In the genomic region with DNA sequence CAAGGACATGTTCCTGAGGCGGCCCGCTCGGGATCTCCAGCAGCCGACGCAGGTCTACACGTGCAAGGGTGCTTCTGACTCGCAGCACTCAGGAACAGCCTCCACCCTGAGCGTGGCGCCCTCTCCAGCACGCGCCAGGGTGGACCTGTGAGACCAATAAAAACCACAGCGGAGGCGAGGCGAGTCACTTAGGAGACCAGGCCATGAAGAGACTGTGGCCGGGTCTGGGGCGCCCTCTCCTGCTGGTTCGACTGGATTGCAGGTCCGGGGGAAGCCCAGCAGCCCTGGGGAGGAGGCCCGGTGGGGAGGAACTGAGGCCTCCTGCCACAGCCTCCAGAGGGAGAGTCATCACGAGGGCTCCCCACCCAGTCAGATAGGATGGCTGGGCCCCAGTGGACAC, we compare ENCODE assay signal across 6 cellular contexts. TPM values are rescaled to one million over a fixed set of nuclear protein-coding genes. Genes with fewer than 3 reads are reported as not detected.
DNase-seq lines count a peak whose midpoint lies in the region; ATAC-seq, FAIRE-seq and TF ChIP-seq lines count a peak whose summit lies in the region.
"Not testable (repeated sequence)": the region's sequence is repeated elsewhere in the genome, so short reads cannot be mapped to it uniquely, and the experiment has no call there.

No MANE protein-coding gene starts in this region.

- intact Hi-C loops in mucosa of descending colon (cut with DNase I, micrococcal nuclease): not testable (repeated sequence)

- not testable (repeated sequence) for H3K23me2 ChIP-seq in H1 (ENCODE audit: low read depth, low read length)

- H3K79me1 ChIP-seq in H1 (ENCODE audit: low read depth, low read length): not testable (repeated sequence)

- not testable (repeated sequence) for H3K4ac ChIP-seq in H1 (replicated peaks; ENCODE audit: insufficient read length, low read depth, low read length)

- H3K4me3 ChIP-seq in H1 (ENCODE audit: extremely low read depth in 1 of 4, insufficient read depth in 2 of 4, low read depth in 3 of 4, low read length in 4 of 4); mucosa of descending colon: not testable (repeated sequence)

- not testable (repeated sequence) for H2BK12ac ChIP-seq in H1 (ENCODE audit: low read depth, low read length)

- not testable (repeated sequence) for H3K27me3 Mint-ChIP-seq in T-helper 17 cell

- not testable (repeated sequence) for H2AK5ac ChIP-seq in H1 (ENCODE audit: low read depth, low read length)

- not testable (repeated sequence) for H2BK5ac ChIP-seq in H1 (ENCODE audit: low read depth, low read length)

- H4K91ac ChIP-seq in H1 (replicated peaks; ENCODE audit: insufficient read length, low read length): not testable (repeated sequence)

- no CpG with 5 or more reads among the region's 20 CpGs for WGBS in H1 (ENCODE audit: extremely low coverage in 1 of 2, insufficient coverage in 1 of 2, insufficient read length in 1 of 2, insufficient replicate concordance in 2 of 2, low coverage in 1 of 2, low lambda C conversion rate in 2 of 2, missing lambda C conversion rate in 1 of 2), 2 experiments

- not testable (repeated sequence) for H3K4me2 ChIP-seq in H1 (ENCODE audit: insufficient read depth in 1 of 2, low read depth in 2 of 2, low read length in 2 of 2)

- CTCF ChIA-PET in H1 (lab: Charles Lee; ENCODE audit: partially characterized antibody): not testable (repeated sequence)

- not testable (repeated sequence) for H2BK15ac ChIP-seq in H1 (ENCODE audit: low read length)

- not testable (repeated sequence) for H3K4me1 ChIP-seq in H1 (replicated peaks in 1 of 4; ENCODE audit: control insufficient read depth in 3 of 4, insufficient read depth in 4 of 4, low read length in 3 of 4); mucosa of descending colon (ENCODE audit: low read depth)

- not testable (repeated sequence) for TF ChIP-seq EP300 in H1 (IDR thresholded peaks at IDR 0.05; ENCODE audit: borderline replicate concordance in 1 of 2, low read depth in 2 of 2, low read length in 2 of 2)

- DNase-seq in T-helper 17 cell; H1 (ENCODE audit: low read depth in 1 of 2, low spot score in 2 of 2); mucosa of descending colon: not testable (repeated sequence)

- not testable (repeated sequence) for H3K36me3 ChIP-seq in H1 (ENCODE audit: control insufficient read depth in 2 of 4, insufficient read depth in 4 of 4, low read length in 3 of 4); mucosa of descending colon (ENCODE audit: low read depth)

- H3K79me2 ChIP-seq in H1 (ENCODE audit: control insufficient read depth in 1 of 2, insufficient read depth in 2 of 2, low read length in 2 of 2): not testable (repeated sequence)

- H2BK20ac ChIP-seq in H1 (ENCODE audit: low read length): not testable (repeated sequence)

- not testable (repeated sequence) for TF ChIP-seq CTCF in H1 (IDR thresholded peaks at IDR 0.05; ENCODE audit: control extremely low read depth in 1 of 3, insufficient read depth in 1 of 3, low read depth in 1 of 3, low read length in 3 of 3); mucosa of descending colon (IDR thresholded peaks at IDR 0.05)

- H3K4me1 Mint-ChIP-seq in T-helper 17 cell: not testable (repeated sequence)

- not testable (repeated sequence) for H4K8ac ChIP-seq in H1 (ENCODE audit: extremely low read depth, insufficient read depth, low read length)

- not testable (repeated sequence) for H3K18ac ChIP-seq in H1 (ENCODE audit: extremely low read depth, low read length)

- not testable (repeated sequence) for H3K9ac ChIP-seq in H1 (replicated peaks in 1 of 4; ENCODE audit: extremely low read depth in 1 of 4, low read depth in 3 of 4, low read length in 3 of 4)

- FAIRE-seq in A204.1 (lab: Jason Lieb, UNC) (peak; percentile 60), H1 (lab: Jason Lieb, UNC) (peak; percentile 57)

- not testable (repeated sequence) for H2BK120ac ChIP-seq in H1 (replicated peaks; ENCODE audit: low read depth, low read length)

- H3K27ac Mint-ChIP-seq in T-helper 17 cell: not testable (repeated sequence)

- H4K20me1 ChIP-seq in H1 (replicated peaks in 1 of 2; ENCODE audit: control insufficient read depth in 1 of 2, insufficient read depth in 2 of 2, low read length in 2 of 2): not testable (repeated sequence)

- H2AFZ ChIP-seq in H1 (ENCODE audit: low read length): not testable (repeated sequence)

- not testable (repeated sequence) for TF ChIP-seq RAD21 in H1 (IDR thresholded peaks at IDR 0.05 in 1 of 2, conservative IDR thresholded peaks at IDR 0.05 in 1 of 2; ENCODE audit: low read depth in 2 of 2, low read length in 2 of 2)

- H3K27ac ChIP-seq in H1 (ENCODE audit: low read depth, low read length): not testable (repeated sequence)

- H3K23ac ChIP-seq in H1 (ENCODE audit: insufficient read length): not testable (repeated sequence)

- ATAC-seq in GM19351 (IDR thresholded peaks at IDR 0.05; ENCODE audit: unreplicated experiment) (peak; percentile 33), HG02798 (IDR thresholded peaks at IDR 0.05; ENCODE audit: poor library complexity, unreplicated experiment) (peak; percentile 27), T-helper 17 cell (peak; percentile 33), mucosa of descending colon (peak; percentile 60)

- not testable (repeated sequence) for H3K9me3 ChIP-seq in T-helper 17 cell (ENCODE audit: control insufficient read depth, low read length, poor library complexity, severe bottlenecking); H1 (ENCODE audit: insufficient read depth in 2 of 2, low read depth in 1 of 2, low read length in 1 of 2); mucosa of descending colon

- not testable (repeated sequence) for H3K27me3 ChIP-seq in H1 (replicated peaks in 1 of 4; ENCODE audit: control insufficient read depth in 3 of 4, extremely low read depth in 1 of 4, insufficient read depth in 3 of 4, low read length in 3 of 4)

- not testable (repeated sequence) for H3K56ac ChIP-seq in H1 (replicated peaks; ENCODE audit: insufficient read length, low read depth, low read length)

- H3K36me3 Mint-ChIP-seq in T-helper 17 cell (ENCODE audit: low read depth): not testable (repeated sequence)

- POLR2A ChIA-PET in H1 (lab: Charles Lee; ENCODE audit: partially characterized antibody): not testable (repeated sequence)

- not testable (repeated sequence) for H4K5ac ChIP-seq in H1 (ENCODE audit: insufficient read length, low read depth, low read length)

- not testable (repeated sequence) for H3K4me3 Mint-ChIP-seq in T-helper 17 cell

- not testable (repeated sequence) for H3K14ac ChIP-seq in H1 (ENCODE audit: insufficient read length)

- not testable (repeated sequence) for TF ChIP-seq POLR2A in H1 (IDR thresholded peaks at IDR 0.05; ENCODE audit: control extremely low read depth in 1 of 2, low read depth in 2 of 2, low read length in 2 of 2)

RNA-seq across cellular contexts. Expression of a gene that starts 9.0 kb away (rescaled TPM):
- 100 to 1,000 TPM; 121 to 132 TPM for total RNA-seq in T-helper 17 cell
- total RNA-seq in H1 (2021; fragmentation: NEBNext Ultra II Directional; extraction: Animal tissue kit (Norgen Biotek cat#: 25700)): 104 and 109 TPM in 2 replicates
- polyA plus RNA-seq in H1 (2011; rRNA removed): 45.5 and 128 TPM in 2 replicates
- polyA plus RNA-seq in H1 (2011; cell fraction: cytosol; rRNA removed): 88.6 TPM
- polyA plus RNA-seq in H1 (2011; cell fraction: nucleus; rRNA removed): 218 TPM
- polyA plus RNA-seq in H1 (2012, experiment 1 of 2): 84.6 to 114 TPM (median 106 TPM) in 4 replicates
- 104 TPM for polyA plus RNA-seq in H1 (2012, experiment 2 of 2)
- polyA plus RNA-seq in H1 (2013, experiment 1 of 2): 71.7 TPM
- polyA plus RNA-seq in H1 (2013, experiment 2 of 2): 72.0 TPM
- polyA minus RNA-seq in H1 (2011; rRNA and poly(A)+ RNA removed): 21.4 and 56.1 TPM in 2 replicates
- 62.9 TPM for polyA minus RNA-seq in H1 (2011; cell fraction: cytosol; rRNA and poly(A)+ RNA removed)
- 71.8 TPM for polyA minus RNA-seq in H1 (2011; cell fraction: nucleus; rRNA and poly(A)+ RNA removed)
- total RNA-seq in mucosa of descending colon: 10 to 100 TPM; 32.3 to 73.0 (median 41.0) TPM

RNA-seq across cellular contexts. Expression of a gene that starts 10.1 kb away (rescaled TPM):
- total RNA-seq in T-helper 17 cell: 1,000 to 10,000 TPM; 4,596 to 4,820 TPM
- total RNA-seq in H1 (2021; fragmentation: NEBNext Ultra II Directional; extraction: Animal tissue kit (Norgen Biotek cat#: 25700)): 2,633 and 2,739 TPM in 2 replicates
- polyA plus RNA-seq in H1 (2011; rRNA removed): 4,127 and 4,293 TPM in 2 replicates
- polyA plus RNA-seq in H1 (2011; cell fraction: cytosol; rRNA removed): 5,761 TPM
- 3,153 TPM for polyA plus RNA-seq in H1 (2011; cell fraction: nucleus; rRNA removed)
- polyA plus RNA-seq in H1 (2012, experiment 1 of 2): 3,130 to 3,861 TPM (median 3,536 TPM) in 4 replicates
- 7,339 TPM for polyA plus RNA-seq in H1 (2012, experiment 2 of 2)
- polyA plus RNA-seq in H1 (2013, experiment 1 of 2): 3,375 TPM
- 3,168 TPM for polyA plus RNA-seq in H1 (2013, experiment 2 of 2)
- polyA minus RNA-seq in H1 (2011; rRNA and poly(A)+ RNA removed): 1,237 and 1,471 TPM in 2 replicates
- polyA minus RNA-seq in H1 (2011; cell fraction: cytosol; rRNA and poly(A)+ RNA removed): 1,290 TPM
- polyA minus RNA-seq in H1 (2011; cell fraction: nucleus; rRNA and poly(A)+ RNA removed): 850 TPM
- 1,000 to 10,000 TPM; 2,179 to 2,606 (median 2,424) TPM for total RNA-seq in mucosa of descending colon

RNA-seq across cellular contexts. Expression of a gene that starts 13.7 kb away (rescaled TPM):
- total RNA-seq in T-helper 17 cell (1,000 to 10,000 TPM; 1,780 to 2,536 TPM), mucosa of descending colon (1,000 to 10,000 TPM in 1 of 3 donors, 100 to 1,000 TPM in 2; 164 to 4,590 (median 513) TPM)
- total RNA-seq in H1 (2021; fragmentation: NEBNext Ultra II Directional; extraction: Animal tissue kit (Norgen Biotek cat#: 25700)): 925 and 957 TPM in 2 replicates
- 315 and 451 TPM in 2 replicates for polyA plus RNA-seq in H1 (2011; rRNA removed)
- polyA plus RNA-seq in H1 (2011; cell fraction: cytosol; rRNA removed): 251 TPM
- polyA plus RNA-seq in H1 (2011; cell fraction: nucleus; rRNA removed): 1,759 TPM
- polyA plus RNA-seq in H1 (2012, experiment 1 of 2): 767 to 1,094 TPM (median 1,076 TPM) in 4 replicates
- polyA plus RNA-seq in H1 (2012, experiment 2 of 2): 883 TPM
- polyA plus RNA-seq in H1 (2013, experiment 1 of 2): 705 TPM
- polyA plus RNA-seq in H1 (2013, experiment 2 of 2): 715 TPM
- polyA minus RNA-seq in H1 (2011; rRNA and poly(A)+ RNA removed): 1,078 and 1,259 TPM in 2 replicates
- 972 TPM for polyA minus RNA-seq in H1 (2011; cell fraction: cytosol; rRNA and poly(A)+ RNA removed)
- polyA minus RNA-seq in H1 (2011; cell fraction: nucleus; rRNA and poly(A)+ RNA removed): 786 TPM

RNA-seq across cellular contexts. Expression of a gene that starts 21.0 kb away (rescaled TPM):
- total RNA-seq in T-helper 17 cell (10 to 100 TPM; 20.5 to 22.6 TPM), mucosa of descending colon (10 to 100 TPM; 18.1 to 30.8 (median 25.6) TPM)
- total RNA-seq in H1 (2021; fragmentation: NEBNext Ultra II Directional; extraction: Animal tissue kit (Norgen Biotek cat#: 25700)): 8.7 and 10.3 TPM in 2 replicates
- polyA plus RNA-seq in H1 (2011; rRNA removed): 30.0 and 30.4 TPM in 2 replicates
- 20.6 TPM for polyA plus RNA-seq in H1 (2011; cell fraction: cytosol; rRNA removed)
- 28.3 TPM for polyA plus RNA-seq in H1 (2011; cell fraction: nucleus; rRNA removed)
- polyA plus RNA-seq in H1 (2012, experiment 1 of 2): 9.6 to 18.4 TPM (median 16.1 TPM) in 4 replicates
- 12.0 TPM for polyA plus RNA-seq in H1 (2012, experiment 2 of 2)
- polyA plus RNA-seq in H1 (2013, experiment 1 of 2): 9.0 TPM
- 9.1 TPM for polyA plus RNA-seq in H1 (2013, experiment 2 of 2)
- 11.0 and 12.5 TPM in 2 replicates for polyA minus RNA-seq in H1 (2011; rRNA and poly(A)+ RNA removed)
- polyA minus RNA-seq in H1 (2011; cell fraction: cytosol; rRNA and poly(A)+ RNA removed): 10.4 TPM
- 7.4 TPM for polyA minus RNA-seq in H1 (2011; cell fraction: nucleus; rRNA and poly(A)+ RNA removed)

RNA-seq across cellular contexts. Expression of a gene that starts 23.2 kb away (rescaled TPM):
- total RNA-seq in T-helper 17 cell (10 to 100 TPM; 84.1 to 95.7 TPM), mucosa of descending colon (10 to 100 TPM; 38.2 to 44.7 (median 43.2) TPM)
- 23.9 and 25.3 TPM in 2 replicates for total RNA-seq in H1 (2021; fragmentation: NEBNext Ultra II Directional; extraction: Animal tissue kit (Norgen Biotek cat#: 25700))
- polyA plus RNA-seq in H1 (2011; rRNA removed): 28.6 and 42.8 TPM in 2 replicates
- 41.9 TPM for polyA plus RNA-seq in H1 (2011; cell fraction: cytosol; rRNA removed)
- 150 TPM for polyA plus RNA-seq in H1 (2011; cell fraction: nucleus; rRNA removed)
- polyA plus RNA-seq in H1 (2012, experiment 1 of 2): 23.5 to 41.0 TPM (median 34.1 TPM) in 4 replicates
- polyA plus RNA-seq in H1 (2012, experiment 2 of 2): 26.1 TPM
- 28.9 TPM for polyA plus RNA-seq in H1 (2013, experiment 1 of 2)
- 26.1 TPM for polyA plus RNA-seq in H1 (2013, experiment 2 of 2)
- polyA minus RNA-seq in H1 (2011; rRNA and poly(A)+ RNA removed): 13.4 and 17.8 TPM in 2 replicates
- polyA minus RNA-seq in H1 (2011; cell fraction: cytosol; rRNA and poly(A)+ RNA removed): 19.6 TPM
- 34.1 TPM for polyA minus RNA-seq in H1 (2011; cell fraction: nucleus; rRNA and poly(A)+ RNA removed)
